In genomic region chr3:139434764-139435291, GRCh38 we compare ENCODE assay signal across 11 cellular contexts. TPM values are rescaled to one million over a fixed set of nuclear protein-coding genes. Genes with fewer than 3 reads are reported as not detected.
DNase-seq lines count a peak whose midpoint lies in the region; ATAC-seq and TF ChIP-seq lines count a peak whose summit lies in the region.
"Had no signal": no experiment of that assay in that cellular context is flagged by ENCODE, and none has a peak within 500 bp of the region (broad histone marks: within the 10 kb centered on the region; RNA-seq: fewer than 3 reads in every experiment).

No MANE protein-coding gene starts in this region.

- 45% methylated on average over 6 of the region's 6 CpGs for WGBS in prostate gland

- DNase-seq in Calu3 (peak; percentile 72), NCI-H2107 treated with DMSO at 0.1 percent for 48 hours (lab: John Stamatoyannopoulos, UW; ENCODE audit: unreplicated experiment) (peak; percentile 75), fibroblast of mammary gland (ENCODE audit: low read depth) (peak; percentile 64), prostate gland (ENCODE audit: low spot score) (peak; percentile 26), NCI-H1092 treated with DMSO at 0.1 percent for 48 hours (lab: John Stamatoyannopoulos, UW) (no peak), DMS114 treated with DMSO at 0.1 percent for 48 hours (lab: John Stamatoyannopoulos, UW; ENCODE audit: unreplicated experiment) (no peak), Caco-2 (no peak)
- DNase-seq: pancreas had no signal

- TF ChIP-seq POLR2A in prostate gland (IDR thresholded peaks at IDR 0.05), result no peak

- H3K36me3 ChIP-seq in prostate gland (no peaks in the 10 kb centered on the region), Caco-2 (ENCODE audit: control insufficient read depth, insufficient read depth, low read length) (no peaks in the 10 kb centered on the region)
- H3K36me3 ChIP-seq: pancreas had no signal

- CTCF ChIA-PET in Calu3 (lab: Charles Lee) (interaction anchor here (0.6 to 1.0 kb wide), 5 partner anchors 27 to 1750 kb away, joined by 3 to 6 read pairs (median 4); no protein-coding TSS in a partner anchor), Caco-2 (lab: Charles Lee) (no interaction called here)

- ATAC-seq in HG03565 (IDR thresholded peaks at IDR 0.05; ENCODE audit: unreplicated experiment), result no peak

- TF ChIP-seq CTCF in Calu3 (IDR thresholded peaks at IDR 0.05; ENCODE audit: unreplicated experiment), result peak; percentile 25
- no peak for TF ChIP-seq CTCF in fibroblast of mammary gland (conservative IDR thresholded peaks at IDR 0.05; ENCODE audit: control insufficient read depth, insufficient read depth, low read depth, low read length)
- peak in 1 of 4 experiments; percentile 31 for TF ChIP-seq CTCF in prostate gland (IDR thresholded peaks at IDR 0.05)
- TF ChIP-seq CTCF in Caco-2 (IDR thresholded peaks at IDR 0.05; ENCODE audit: insufficient read depth in 1 of 2, low read depth in 1 of 2, low read length in 1 of 2, severe bottlenecking in 1 of 2, unreplicated experiment in 1 of 2), result no peak

- H3K27ac ChIP-seq in prostate gland, result no peak overlapping the region
- H3K27ac ChIP-seq: pancreas had no signal

- no peaks in the 10 kb centered on the region for H3K27me3 Mint-ChIP-seq in Calu3 (ENCODE audit: unreplicated experiment)
- H3K27me3 Mint-ChIP-seq in Caco-2 (ENCODE audit: insufficient read depth, unreplicated experiment), result no peaks in the 10 kb centered on the region
- H3K27me3 Mint-ChIP-seq: brain had no signal

- H3K4me1 ChIP-seq in prostate gland (replicated peaks), result no peaks in the 10 kb centered on the region
- H3K4me1 ChIP-seq in Caco-2, result no peaks in the 10 kb centered on the region
- H3K4me1 ChIP-seq: pancreas had no signal

- H3K27ac Mint-ChIP-seq in Calu3 (ENCODE audit: unreplicated experiment), result peak overlapping the region; percentile 63
- H3K27ac Mint-ChIP-seq in Caco-2 (ENCODE audit: unreplicated experiment), result no peak overlapping the region

- H3K27me3 ChIP-seq in prostate gland (replicated peaks; ENCODE audit: insufficient read depth) (no peaks in the 10 kb centered on the region), Caco-2 (replicated peaks; ENCODE audit: control insufficient read depth, insufficient read depth, low read length) (no peaks in the 10 kb centered on the region)
- H3K27me3 ChIP-seq: pancreas had no signal

- POLR2A ChIA-PET in Caco-2 (lab: Charles Lee), result interaction anchor here (0.7 kb wide), 1 partner anchor 219 kb away, joined by 3 read pairs; no protein-coding TSS in a partner anchor

- H3K9me3 ChIP-seq in prostate gland (no peaks in the 10 kb centered on the region), Caco-2 (no peaks in the 10 kb centered on the region)
- H3K9me3 ChIP-seq: pancreas had no signal

- no peak overlapping the region for H3K4me3 ChIP-seq in fibroblast of mammary gland (ENCODE audit: control insufficient read depth, low read depth, low read length)
- H3K4me3 ChIP-seq in prostate gland, result no peak overlapping the region
- H3K4me3 ChIP-seq in Caco-2 (ENCODE audit: low read depth, low read length), result no peak overlapping the region
- H3K4me3 ChIP-seq: pancreas had no signal

- H3K36me3 Mint-ChIP-seq in Calu3 (ENCODE audit: insufficient read depth, unreplicated experiment) (no peaks in the 10 kb centered on the region), Caco-2 (ENCODE audit: insufficient read depth, unreplicated experiment) (no peaks in the 10 kb centered on the region)

- no peak overlapping the region for H3K4me3 Mint-ChIP-seq in Calu3 (ENCODE audit: low read depth, unreplicated experiment)
- no peak overlapping the region for H3K4me3 Mint-ChIP-seq in Caco-2 (ENCODE audit: unreplicated experiment)
- H3K4me3 Mint-ChIP-seq: brain had no signal

- peaks cover 11% of the 10 kb centered on the region for H3K4me1 Mint-ChIP-seq in Calu3 (ENCODE audit: low read depth, unreplicated experiment)
- no peaks in the 10 kb centered on the region for H3K4me1 Mint-ChIP-seq in Caco-2 (ENCODE audit: low read depth, unreplicated experiment)

- intact Hi-C loops in Calu3 (cut with micrococcal nuclease; ENCODE audit: unreplicated experiment), result loop anchor here (5.0 kb wide), 1 partner anchor 242 kb away; the partner anchor contains the start of gene NMNAT3
- intact Hi-C loops in prostate gland (cut with DNase I), result no loop called here
- intact Hi-C loops in Caco-2 (cut with micrococcal nuclease; ENCODE audit: unreplicated experiment), result no loop called here

- BruUV-seq in Calu3 (replicated peaks; lab: Mats Ljungman, UMichigan) (no TSS peak), Caco-2 (replicated peaks; lab: Mats Ljungman, UMichigan) (no TSS peak)

- H3K9me3 Mint-ChIP-seq in Calu3 (ENCODE audit: low read depth, unreplicated experiment), result no peaks in the 10 kb centered on the region
- H3K9me3 Mint-ChIP-seq in Caco-2 (ENCODE audit: unreplicated experiment), result no peaks in the 10 kb centered on the region

RNA-seq across cellular contexts. Expression of gene RBP2, which starts 41.5 kb away (rescaled TPM):
- total RNA-seq in Calu3 (2022), result not detected in 2 replicates
- total RNA-seq in prostate gland, result not detected
- 26.9 and 28.0 TPM in 2 replicates for total RNA-seq in Caco-2 (2022)
- total RNA-seq: activated CD8-positive, alpha-beta memory T cell treated with anti-CD3 and anti-CD28 coated beads for 36 hours had no signal

RNA-seq across cellular contexts. Expression of gene COPB2, which starts 45.4 kb away (rescaled TPM):
- 219 and 223 TPM in 2 replicates for total RNA-seq in Calu3 (2022)
- 100 to 1,000 TPM in 1 of 2 donors, 10 to 100 TPM in 1; 76.5 to 137 TPM for total RNA-seq in prostate gland
- 130 and 132 TPM in 2 replicates for total RNA-seq in Caco-2 (2022)

Comparison
In these comparisons a context has a peak if more than half of its experiments do, and no peak if none do; other contexts are left out.
1. DNase-seq: peak in Calu3 (single experiment), NCI-H2107 treated with DMSO at 0.1 percent for 48 hours (single experiment), fibroblast of mammary gland (single experiment) and prostate gland (single experiment); none in NCI-H1092 treated with DMSO at 0.1 percent for 48 hours (single experiment), DMS114 treated with DMSO at 0.1 percent for 48 hours (single experiment) and Caco-2 (0 of 2).
2. RNA of gene RBP2, which starts 41.5 kb away (total RNA-seq): 26.9 to 28.0 TPM in Caco-2; not detected in Calu3 and not detected in prostate gland; every median in the first group is over 10 times any median in the second.